In genomic region chr1:13702425-13703127, GRCh38 we compare ENCODE assay signal across 8 cellular contexts. TPM values are rescaled to one million over a fixed set of nuclear protein-coding genes. Genes with fewer than 3 reads are reported as not detected.
A peak's percentile ranks its signal among the peaks of the same experiment; 100 is the strongest.
DNase-seq lines count a peak whose midpoint lies in the region; ATAC-seq and TF ChIP-seq lines count a peak whose summit lies in the region.

No MANE protein-coding gene starts in this region.

- no peak overlapping the region for H3K4me2 ChIP-seq in GM23248 (ENCODE audit: unreplicated experiment)

- TF ChIP-seq CTCF in adrenal gland (IDR thresholded peaks at IDR 0.05) = no peak

- H3K9me2 ChIP-seq in GM23248 (ENCODE audit: insufficient read depth) = no peaks in the 10 kb centered on the region

- no peaks in the 10 kb centered on the region for H3K27me3 ChIP-seq in adrenal gland
- H3K27me3 ChIP-seq in GM23248 (replicated peaks; ENCODE audit: insufficient read depth) = no peaks in the 10 kb centered on the region

- peak; percentile 60 for DNase-seq in activated T-cell treated with anti-CD3 and anti-CD28 coated beads, Interleukin-2, amount 50 U/mL, for 1 hour
- peak in 2 of 3 experiments; percentile 27 to 34 for DNase-seq in stimulated activated CD4-positive, alpha-beta T cell treated with anti-CD3 and anti-CD28 coated beads, TNF-alpha, amount 100 ng/mL, for 24 hours (ENCODE audit: low read depth in 3 of 3)
- DNase-seq in NOMO-1 treated with dmso at 0.1 percent for 144 hours (lab: John Stamatoyannopoulos, UW; ENCODE audit: unreplicated experiment) (no peak), nucleus accumbens (lab: John Stamatoyannopoulos, UW) (no peak), adrenal gland (no peak), GM23248 (no peak)

- H3K36me3 ChIP-seq in adrenal gland (replicated peaks in 1 of 2) = no peaks in the 10 kb centered on the region
- no peaks in the 10 kb centered on the region for H3K36me3 ChIP-seq in GM23248 (ENCODE audit: low read depth)

- no peak overlapping the region for H3K9ac ChIP-seq in GM23248

- ATAC-seq in HG03196 (IDR thresholded peaks at IDR 0.05; ENCODE audit: unreplicated experiment) = peak; percentile 85

- H3K4me3 ChIP-seq in adrenal gland (no peak overlapping the region), GM23248 (no peak overlapping the region)

- peaks cover 27% of the 10 kb centered on the region; the same call in 1 of the 2 replicates for H3F3A ChIP-seq in GM23248 (ENCODE audit: insufficient read depth)

- whole genome bisulfite sequencing in adrenal gland, 4 donors = 87 to 90% (median 89%) methylated on average over 10 of the region's 10 CpGs
- 82 to 84% methylated on average over 10 of the region's 10 CpGs for WGBS in GM23248 (ENCODE audit: low coverage in 1 of 2, low lambda C conversion rate in 2 of 2, missing lambda C conversion rate in 2 of 2), 2 experiments

- peaks cover 57% of the 10 kb centered on the region for H3K79me2 ChIP-seq in GM23248 (ENCODE audit: insufficient read depth)

- H3K27ac ChIP-seq in adrenal gland = no peak overlapping the region
- no peak overlapping the region for H3K27ac ChIP-seq in GM23248

- H2AFZ ChIP-seq in GM23248 = no peak overlapping the region

- H3K9me3 ChIP-seq in adrenal gland (replicated peaks in 1 of 3) = no peaks in the 10 kb centered on the region
- no peaks in the 10 kb centered on the region for H3K9me3 ChIP-seq in GM23248 (ENCODE audit: low read depth)

- intact Hi-C loops in adrenal gland (cut with DNase I) = no loop called here

- TF ChIP-seq POLR2A in GM19193 (IDR thresholded peaks at IDR 0.05; ENCODE audit: extremely low read depth, insufficient read depth, insufficient read length) (peak; percentile 55), adrenal gland (IDR thresholded peaks at IDR 0.05) (no peak)

- H3K4me1 ChIP-seq in adrenal gland (replicated peaks in 1 of 2) (peaks cover 7 to 25% of the 10 kb centered on the region in 2 donors), GM23248 (ENCODE audit: insufficient read depth) (peaks cover 18% of the 10 kb centered on the region)

- H4K20me1 ChIP-seq in GM23248 (ENCODE audit: insufficient read depth) = no peaks in the 10 kb centered on the region

- in situ Hi-C loops in GM23248 (cut with MboI) = no loop called here

RNA-seq across cellular contexts. Expression of gene PRDM2, which starts 2.6 kb away (rescaled TPM):
- 10 to 100 TPM; 17.9 to 45.3 (median 31.4) TPM for total RNA-seq in adrenal gland
- 10 to 100 TPM; 12.5 to 29.8 (median 28.2) TPM for polyA plus RNA-seq in adrenal gland
- 9.7 and 11.0 TPM in 2 replicates for total RNA-seq in GM23248 (2014; rRNA removed; shearing (Covaris generic))
- 14.0 and 15.1 TPM in 2 replicates for polyA plus RNA-seq in GM23248 (2016; fragmentation: Nextera tagmentation; extraction: Ambion mirVana)

Comparison
In these comparisons a context has a peak if more than half of its experiments do, and no peak if none do; other contexts are left out.
1. DNase-seq: peak in activated T-cell treated with anti-CD3 and anti-CD28 coated beads, Interleukin-2, amount 50 U/mL, for 1 hour (single experiment) and stimulated activated CD4-positive, alpha-beta T cell treated with anti-CD3 and anti-CD28 coated beads, TNF-alpha, amount 100 ng/mL, for 24 hours (2 of 3); none in NOMO-1 treated with dmso at 0.1 percent for 144 hours (single experiment), nucleus accumbens (0 of 56), adrenal gland (0 of 7) and GM23248 (single experiment).